Comparison of ENCODE assay signal across 9 cellular contexts in genomic region chr15:41501961-41502786, GRCh38. TPM values are rescaled to one million over a fixed set of nuclear protein-coding genes. Genes with fewer than 3 reads are reported as not detected.
DNase-seq lines count a peak whose midpoint lies in the region; ATAC-seq and TF ChIP-seq lines count a peak whose summit lies in the region.
"Had no signal": no experiment of that assay in that cellular context is flagged by ENCODE, and none has a peak within 500 bp of the region (broad histone marks: within the 10 kb centered on the region; RNA-seq: fewer than 3 reads in every experiment).

No MANE protein-coding gene starts in this region.

- TF ChIP-seq CTCF in H9 (conservative IDR thresholded peaks at IDR 0.05), result no peak
- TF ChIP-seq CTCF in gastroesophageal sphincter (IDR thresholded peaks at IDR 0.05), result no peak

- no peaks in the 10 kb centered on the region for H3K36me3 ChIP-seq in gastroesophageal sphincter

- no peak overlapping the region for H3K56ac ChIP-seq in H9 (ENCODE audit: insufficient read length, low read depth, low read length)

- H3K9me3 ChIP-seq in H9 (ENCODE audit: control insufficient read depth, low read depth, low read length) (no peaks in the 10 kb centered on the region), gastroesophageal sphincter (no peaks in the 10 kb centered on the region)

- ATAC-seq in gastroesophageal sphincter, result peak; percentile 17
- no peak for ATAC-seq in GM21515 (IDR thresholded peaks at IDR 0.05; ENCODE audit: unreplicated experiment)

- no peaks in the 10 kb centered on the region for H3K79me2 ChIP-seq in H9 (ENCODE audit: insufficient read depth, low read length)

- H3K4me3 ChIP-seq in gastroesophageal sphincter, result peak overlapping the region in 1 of 2 donors; percentile 35

- no CpG with 5 or more reads among the region's 59 CpGs for WGBS in H9 (ENCODE audit: extremely low coverage, insufficient read length, low lambda C conversion rate)
- WGBS in gastroesophageal sphincter (ENCODE audit: low coverage in 1 of 2), 2 donors, result no CpG with 5 or more reads among the region's 59 CpGs

- POLR2A ChIA-PET in activated CD4-positive, alpha-beta memory T cell treated with anti-CD3 and anti-CD28 coated beads for 36 hours (lab: Charles Lee), result interaction anchor here (0.6 to 1.6 kb wide), 2 partner anchors 8 to 132 kb away, joined by 3 to 4 read pairs; partner anchors contain the start of gene ITPKA

- H3K14ac ChIP-seq in H9 (ENCODE audit: insufficient read depth, low read length), result no peak overlapping the region

- no peak overlapping the region for H4K8ac ChIP-seq in H9 (replicated peaks; ENCODE audit: insufficient read length, low read depth, low read length)

- no peak overlapping the region for H2BK12ac ChIP-seq in H9 (ENCODE audit: insufficient read length, low read depth, low read length)

- H4K5ac ChIP-seq in H9 (ENCODE audit: insufficient read length, low read depth, low read length), result no peak overlapping the region

- H3K27ac Mint-ChIP-seq in H9, result no peak overlapping the region
- H3K27ac Mint-ChIP-seq in activated CD4-positive, alpha-beta memory T cell treated with anti-CD3 and anti-CD28 coated beads for 36 hours, result no peak overlapping the region

- H3K27ac ChIP-seq in H9 (ENCODE audit: insufficient read length, low read depth, low read length) (no peak overlapping the region), gastroesophageal sphincter (no peak overlapping the region)

- H3K9me3 Mint-ChIP-seq in H9, result no peaks in the 10 kb centered on the region; a peak in 2 of 5 replicates
- H3K9me3 Mint-ChIP-seq in activated CD4-positive, alpha-beta memory T cell treated with anti-CD3 and anti-CD28 coated beads for 36 hours, result no peaks in the 10 kb centered on the region

- peaks cover 4 to 21% of the 10 kb centered on the region in 2 experiments; a peak in 3 of 4 replicates for H3K4me1 Mint-ChIP-seq in H9
- H3K4me1 Mint-ChIP-seq in activated CD4-positive, alpha-beta memory T cell treated with anti-CD3 and anti-CD28 coated beads for 36 hours (ENCODE audit: low read depth), result peaks cover 19% of the 10 kb centered on the region

- no peak overlapping the region for H2BK15ac ChIP-seq in H9 (ENCODE audit: low read depth, low read length)

- H2AK5ac ChIP-seq in H9 (ENCODE audit: insufficient read length, low read length), result no peak overlapping the region

- TF ChIP-seq POLR2A in gastroesophageal sphincter (IDR thresholded peaks at IDR 0.05), result no peak

- H3K27me3 Mint-ChIP-seq in H9 (ENCODE audit: low read depth), result peaks cover 100% of the 10 kb centered on the region
- H3K27me3 Mint-ChIP-seq in activated CD4-positive, alpha-beta memory T cell treated with anti-CD3 and anti-CD28 coated beads for 36 hours, result peaks cover 38% of the 10 kb centered on the region

- H3K18ac ChIP-seq in H9 (ENCODE audit: insufficient read length, low read depth, low read length), result no peak overlapping the region

- H3K4me2 ChIP-seq in H9 (ENCODE audit: insufficient read depth, insufficient read length, low read length), result peak overlapping the region; percentile 48

- H4K91ac ChIP-seq in H9 (ENCODE audit: insufficient read length, low read depth, low read length), result no peak overlapping the region

- H3K9ac ChIP-seq in H9 (ENCODE audit: extremely low read depth, insufficient read length, low read length), result no peak overlapping the region

- H3K23me2 ChIP-seq in H9 (ENCODE audit: insufficient read length, low read depth, low read length, poor library complexity, severe bottlenecking), result peaks cover 3% of the 10 kb centered on the region

- no peaks in the 10 kb centered on the region for H4K20me1 ChIP-seq in H9 (ENCODE audit: control insufficient read depth, insufficient read depth, insufficient read length)

- DNase-seq in H9 (no peak), NCI-H2029 (lab: John Stamatoyannopoulos, UW) (no peak), OCI-M2 (lab: John Stamatoyannopoulos, UW; ENCODE audit: unreplicated experiment) (no peak), NCI-H524 (lab: John Stamatoyannopoulos, UW) (no peak)
- peak; percentile 63 for DNase-seq in activated CD4-positive, alpha-beta memory T cell treated with anti-CD3 and anti-CD28 coated beads for 36 hours
- peak; percentile 24 for DNase-seq in stimulated activated CD4-positive, alpha-beta T cell treated with anti-CD3 and anti-CD28 coated beads, Interleukin-1b, Interleukin-23, amount 100 ng/mL, for 48 hours
- DNase-seq: NCI-H446 treated with DMSO at 0.1 percent for 48 hours had no signal

- H3K23ac ChIP-seq in H9 (ENCODE audit: insufficient read length, low read depth, low read length), result no peak overlapping the region

- H2AFZ ChIP-seq in H9 (ENCODE audit: low read length), result no peak overlapping the region

- H2BK120ac ChIP-seq in H9 (ENCODE audit: low read depth, low read length, poor library complexity, severe bottlenecking), result no peak overlapping the region

- CTCF ChIA-PET in activated CD4-positive, alpha-beta memory T cell treated with anti-CD3 and anti-CD28 coated beads for 36 hours (lab: Charles Lee), result interaction anchor here (1.2 to 1.4 kb wide), 3 partner anchors 36 to 936 kb away, joined by 3 to 6 read pairs (median 5); no protein-coding TSS in a partner anchor

- H3K4ac ChIP-seq in H9 (ENCODE audit: low read depth, low read length), result no peak overlapping the region

- no peak for TF ChIP-seq EP300 in gastroesophageal sphincter (IDR thresholded peaks at IDR 0.05)

- no peaks in the 10 kb centered on the region for H3K4me1 ChIP-seq in H9 (ENCODE audit: insufficient read depth, low read length)
- H3K4me1 ChIP-seq in gastroesophageal sphincter, result peaks cover 0 to 21% (median 19%) of the 10 kb centered on the region in 3 donors

- peak overlapping the region; percentile 40 to 75 for H3K4me3 Mint-ChIP-seq in H9
- peak overlapping the region; percentile 35 for H3K4me3 Mint-ChIP-seq in activated CD4-positive, alpha-beta memory T cell treated with anti-CD3 and anti-CD28 coated beads for 36 hours

- no peak overlapping the region for H2BK20ac ChIP-seq in H9 (ENCODE audit: low read depth, low read length, poor library complexity, severe bottlenecking)

- H3K27me3 ChIP-seq in H9 (ENCODE audit: insufficient read depth, low read length), result peaks cover 80% of the 10 kb centered on the region
- peaks cover 77% of the 10 kb centered on the region for H3K27me3 ChIP-seq in gastroesophageal sphincter

- peaks cover 0 to 4% (median 0%) of the 10 kb centered on the region in 3 experiments; a peak in 1 of 7 replicates for H3K36me3 Mint-ChIP-seq in H9 (ENCODE audit: insufficient read depth in 1 of 3, low read depth in 3 of 3)
- H3K36me3 Mint-ChIP-seq in activated CD4-positive, alpha-beta memory T cell treated with anti-CD3 and anti-CD28 coated beads for 36 hours, result no peaks in the 10 kb centered on the region

- intact Hi-C loops in activated CD4-positive, alpha-beta memory T cell treated with anti-CD3 and anti-CD28 coated beads for 36 hours (cut with micrococcal nuclease), result loop anchor here (1.0 kb wide), 1 partner anchor 11 kb away; the partner anchor contains the start of gene LTK

- no peak overlapping the region for H3T11ph ChIP-seq in H9 (ENCODE audit: low read length)

- H3K79me1 ChIP-seq in H9 (ENCODE audit: insufficient read depth, low read depth, low read length, poor library complexity, severe bottlenecking), result no peaks in the 10 kb centered on the region

- no peak overlapping the region for H2BK5ac ChIP-seq in H9 (ENCODE audit: insufficient read length, low read length)

RNA-seq across cellular contexts. Expression of gene ITPKA, which starts 8.5 kb away (rescaled TPM):
- total RNA-seq in H9 (2021), result 0.77 and 0.99 TPM in 2 replicates
- 1 to 10 TPM; 3.5 to 4.7 TPM for total RNA-seq in activated CD4-positive, alpha-beta memory T cell treated with anti-CD3 and anti-CD28 coated beads for 36 hours
- 1 to 10 TPM in 1 of 4 donors, under 1 TPM in 2, not detected in 1; 0.85 to 1.2 (median 0.94) TPM for total RNA-seq in gastroesophageal sphincter

RNA-seq across cellular contexts. Expression of gene LTK, which starts 11.5 kb away (rescaled TPM):
- total RNA-seq in H9 (2021), result 0.31 TPM in 2 replicates
- under 1 TPM; 0.29 to 0.34 TPM for total RNA-seq in activated CD4-positive, alpha-beta memory T cell treated with anti-CD3 and anti-CD28 coated beads for 36 hours
- total RNA-seq in gastroesophageal sphincter, result under 1 TPM in 3 of 4 donors, not detected in 1; 0.16 to 0.54 (median 0.19) TPM

RNA-seq across cellular contexts. Expression of gene RPAP1, which starts 41.9 kb away (rescaled TPM):
- total RNA-seq in H9 (2021), result 73.5 and 74.5 TPM in 2 replicates
- 10 to 100 TPM; 45.0 to 49.9 TPM for total RNA-seq in activated CD4-positive, alpha-beta memory T cell treated with anti-CD3 and anti-CD28 coated beads for 36 hours
- 10 to 100 TPM; 10.4 to 33.1 (median 12.6) TPM for total RNA-seq in gastroesophageal sphincter

RNA-seq across cellular contexts. Expression of gene TYRO3, which starts 56.8 kb away (rescaled TPM):
- total RNA-seq in H9 (2021), result 118 and 124 TPM in 2 replicates
- total RNA-seq in activated CD4-positive, alpha-beta memory T cell treated with anti-CD3 and anti-CD28 coated beads for 36 hours, result 1 to 10 TPM; 3.1 to 4.3 TPM
- 1 to 10 TPM; 3.1 to 9.5 (median 8.4) TPM for total RNA-seq in gastroesophageal sphincter

Comparison
In these comparisons a context has a peak if more than half of its experiments do, and no peak if none do; other contexts are left out.
1. DNase-seq: peak in activated CD4-positive, alpha-beta memory T cell treated with anti-CD3 and anti-CD28 coated beads for 36 hours (single experiment) and stimulated activated CD4-positive, alpha-beta T cell treated with anti-CD3 and anti-CD28 coated beads, Interleukin-1b, Interleukin-23, amount 100 ng/mL, for 48 hours (single experiment); none in H9 (single experiment), NCI-H2029 (single experiment), OCI-M2 (single experiment) and NCI-H524 (0 of 2).